Comparison of ENCODE assay signal across 1 cellular context in the genomic region with DNA sequence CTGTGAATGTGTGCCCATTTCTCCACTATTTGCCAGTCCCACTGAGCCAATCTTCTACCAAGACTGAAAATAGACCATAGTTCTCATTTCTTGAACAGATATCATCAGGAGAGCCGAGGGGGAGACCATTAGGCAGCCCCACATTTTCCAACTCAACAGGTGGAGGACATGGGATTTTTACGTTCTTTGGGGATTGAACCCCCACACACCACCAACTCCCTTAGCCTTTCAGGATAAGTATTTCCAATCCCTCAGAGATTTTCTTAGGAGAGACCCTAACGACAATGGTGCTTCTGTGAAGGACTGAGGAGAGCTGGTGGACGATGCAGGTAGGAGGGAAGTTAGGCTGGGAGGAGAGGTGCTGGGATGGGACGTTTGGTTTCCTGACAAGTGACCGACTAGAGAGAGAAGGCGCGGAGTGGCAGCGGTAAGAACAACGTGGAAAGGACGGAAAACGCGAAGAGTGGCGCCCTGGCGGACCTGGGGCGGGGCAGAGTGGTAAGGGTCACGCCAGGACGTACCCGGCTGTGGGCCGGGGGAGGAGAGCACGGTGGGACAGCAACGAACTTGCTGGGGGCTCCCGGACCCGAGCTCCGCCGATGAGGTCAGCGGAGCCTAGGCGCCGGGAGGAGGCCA.
TF ChIP-seq lines count a peak whose summit lies in the region.

No MANE protein-coding gene starts in this region.

TF ChIP-seq in SK-N-SH treated with all-trans-retinoic acid at 6 μM for 48 hours, 23 proteins besides CTCF, POLR2A, EP300 and RAD21 (continued from another document):
- TF ChIP-seq, protein P1, sequence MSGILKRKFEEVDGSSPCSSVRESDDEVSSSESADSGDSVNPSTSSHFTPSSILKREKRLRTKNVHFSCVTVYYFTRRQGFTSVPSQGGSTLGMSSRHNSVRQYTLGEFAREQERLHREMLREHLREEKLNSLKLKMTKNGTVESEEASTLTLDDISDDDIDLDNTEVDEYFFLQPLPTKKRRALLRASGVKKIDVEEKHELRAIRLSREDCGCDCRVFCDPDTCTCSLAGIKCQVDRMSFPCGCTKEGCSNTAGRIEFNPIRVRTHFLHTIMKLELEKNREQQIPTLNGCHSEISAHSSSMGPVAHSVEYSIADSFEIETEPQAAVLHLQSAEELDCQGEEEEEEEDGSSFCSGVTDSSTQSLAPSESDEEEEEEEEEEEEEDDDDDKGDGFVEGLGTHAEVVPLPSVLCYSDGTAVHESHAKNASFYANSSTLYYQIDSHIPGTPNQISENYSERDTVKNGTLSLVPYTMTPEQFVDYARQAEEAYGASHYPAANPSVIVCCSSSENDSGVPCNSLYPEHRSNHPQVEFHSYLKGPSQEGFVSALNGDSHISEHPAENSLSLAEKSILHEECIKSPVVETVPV (CRISPR knock-in tag; IDR thresholded peaks at IDR 0.05): no peak
- no peak for TF ChIP-seq ESRRG (CRISPR knock-in tag; IDR thresholded peaks at IDR 0.05)
- TF ChIP-seq ZFP30 (CRISPR knock-in tag; IDR thresholded peaks at IDR 0.05): no peak
